12 cellular contexts compared by ENCODE assay signal in the genomic region with DNA sequence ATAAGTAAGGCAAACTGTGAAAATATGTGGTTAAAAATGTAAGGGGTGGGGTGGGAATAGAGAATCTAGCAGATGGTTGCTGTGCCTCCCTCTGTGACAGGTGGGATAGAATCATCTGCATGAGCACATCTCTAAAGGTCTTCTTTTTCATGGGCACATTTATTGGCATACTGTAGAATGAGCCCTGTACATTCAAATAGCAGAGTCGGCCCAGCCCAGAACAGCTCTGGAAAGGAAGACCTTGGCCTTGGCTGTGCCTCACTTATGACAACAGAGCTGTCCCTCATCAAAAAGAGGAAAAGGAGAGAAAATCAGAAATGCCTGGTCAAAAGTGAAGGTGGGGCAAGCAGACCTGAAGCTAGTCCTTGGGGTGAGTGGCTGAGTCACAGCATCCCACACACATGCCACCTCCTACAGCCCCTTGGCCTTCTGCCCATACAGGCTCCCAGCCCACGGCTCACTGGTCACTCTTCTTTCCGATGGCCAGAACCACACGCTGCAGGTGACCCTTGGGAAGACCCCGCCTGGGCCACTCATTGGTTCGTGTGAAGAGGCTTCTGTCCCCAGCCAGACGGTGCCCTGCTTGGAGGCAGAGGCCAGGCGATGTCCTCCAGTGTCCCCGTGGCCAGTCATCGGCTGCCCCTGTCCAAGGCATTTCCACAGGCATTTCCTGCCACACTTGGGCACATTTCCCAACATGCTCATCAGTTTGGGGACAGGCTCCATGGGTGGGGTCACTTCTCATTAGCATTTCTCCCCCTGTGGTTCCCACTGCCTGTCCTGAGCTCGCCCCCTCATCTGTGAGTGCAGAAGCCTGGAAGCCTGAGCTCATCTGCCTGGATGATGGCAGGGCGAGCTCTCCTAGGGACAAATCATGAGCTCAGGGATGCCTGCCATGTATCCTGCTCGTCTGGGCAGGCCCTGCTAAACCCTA.
DNase-seq lines count a peak whose midpoint lies in the region; ATAC-seq and TF ChIP-seq lines count a peak whose summit lies in the region.
"Had no signal": no experiment of that assay in that cellular context is flagged by ENCODE, and none has a peak within 500 bp of the region (broad histone marks: within the 10 kb centered on the region; RNA-seq: fewer than 3 reads in every experiment).

No MANE protein-coding gene starts in this region.

- peak overlapping the region; percentile 99 for H4K91ac ChIP-seq in IMR-90 (ENCODE audit: insufficient read depth, low read depth, low read length)

- peak overlapping the region; percentile 93 for H2AK5ac ChIP-seq in IMR-90 (ENCODE audit: low read depth, low read length)

- no peaks in the 10 kb centered on the region for H4K20me1 ChIP-seq in IMR-90 (ENCODE audit: insufficient read depth, low read length)

- H3K4me2 ChIP-seq in IMR-90 (ENCODE audit: low read depth, low read length): no peak overlapping the region
- H3K4me2 ChIP-seq: PC-9 had no signal

- peak; percentile 17 for DNase-seq in D341Med (ENCODE audit: low spot score)
- peak; percentile 60 for DNase-seq in IMR-90
- DNase-seq in cerebellum (ENCODE audit: low spot score): peak; percentile 70
- no peak for DNase-seq in lower lobe of right lung
- DNase-seq in activated CD4-positive, alpha-beta T cell treated with anti-CD3 and anti-CD28 coated beads, Interleukin-2, amount 10 ng/mL, durations not matched to agents 7 days and 5 days: no peak
- DNase-seq in immature natural killer cell: no peak
- no peak for DNase-seq in NCI-H1417 (lab: John Stamatoyannopoulos, UW)
- DNase-seq in GOT3 (lab: John Stamatoyannopoulos, UW): no peak
- DNase-seq: activated CD4-positive, alpha-beta T cell treated with anti-CD3 and anti-CD28 coated beads, Interleukin-2, amount 50 U/mL, for 1 hour had no signal

- peak overlapping the region; percentile 83 for H3K23ac ChIP-seq in IMR-90 (ENCODE audit: low read depth, low read length)

- peak overlapping the region; percentile 96 for H2BK20ac ChIP-seq in IMR-90 (ENCODE audit: low read depth, low read length)

- no peaks in the 10 kb centered on the region for H3K9me3 Mint-ChIP-seq in activated CD4-positive, alpha-beta T cell treated with anti-CD3 and anti-CD28 coated beads, Interleukin-2, amount 10 ng/mL, durations not matched to agents 7 days and 5 days
- H3K9me3 Mint-ChIP-seq in immature natural killer cell: no peaks in the 10 kb centered on the region
- H3K9me3 Mint-ChIP-seq: stimulated activated naive CD8-positive, alpha-beta T cell treated with anti-CD3 and anti-CD28 coated beads, Interleukin-15, Interleukin-2, amounts not matched to agents 100 ng/mL and 50 ng/mL, for 24 hours had no signal

- H2BK120ac ChIP-seq in IMR-90 (ENCODE audit: low read depth, low read length): peak overlapping the region; percentile 99

- H2BK15ac ChIP-seq in IMR-90 (ENCODE audit: low read depth, low read length): peak overlapping the region; percentile 75

- no peak overlapping the region for H3K27ac Mint-ChIP-seq in activated CD4-positive, alpha-beta T cell treated with anti-CD3 and anti-CD28 coated beads, Interleukin-2, amount 10 ng/mL, durations not matched to agents 7 days and 5 days
- H3K27ac Mint-ChIP-seq in immature natural killer cell: no peak overlapping the region
- H3K27ac Mint-ChIP-seq: stimulated activated naive CD8-positive, alpha-beta T cell treated with anti-CD3 and anti-CD28 coated beads, Interleukin-15, Interleukin-2, amounts not matched to agents 100 ng/mL and 50 ng/mL, for 24 hours had no signal

- H3K14ac ChIP-seq in IMR-90 (replicated peaks; ENCODE audit: low read depth, low read length): peak overlapping the region; percentile 86

- H3K79me1 ChIP-seq in IMR-90 (ENCODE audit: low read depth in 1 of 2, low read length in 2 of 2): peaks cover 11 to 69% of the 10 kb centered on the region in 2 experiments

- H3K9me3 ChIP-seq in IMR-90 (ENCODE audit: control insufficient read depth, insufficient read depth, low read length) (no peaks in the 10 kb centered on the region), lower lobe of right lung (no peaks in the 10 kb centered on the region)

- H3K27ac ChIP-seq in IMR-90 (ENCODE audit: insufficient read depth, low read length): peak overlapping the region; percentile 40
- no peak overlapping the region for H3K27ac ChIP-seq in lower lobe of right lung
- H3K27ac ChIP-seq: cardiac muscle cell, PC-9 had no signal

- peaks cover 50% of the 10 kb centered on the region for H3K9me1 ChIP-seq in IMR-90 (ENCODE audit: insufficient read depth, low read length)

- dilution Hi-C loops in IMR-90 (cut with HindIII; ENCODE audit: low sequenced_read_pairs, unreplicated experiment): no loop called here

- H3K4me1 ChIP-seq in IMR-90 (ENCODE audit: control insufficient read depth, insufficient read depth, low read length): peaks cover 48% of the 10 kb centered on the region
- H3K4me1 ChIP-seq in lower lobe of right lung: no peaks in the 10 kb centered on the region

- no peak overlapping the region for H3K4me3 ChIP-seq in IMR-90 (ENCODE audit: insufficient read depth, low read depth, low read length)
- H3K4me3 ChIP-seq in lower lobe of right lung: no peak overlapping the region
- H3K4me3 ChIP-seq: cardiac muscle cell, PC-9 had no signal

- H4K5ac ChIP-seq in IMR-90 (ENCODE audit: low read depth, low read length): peak overlapping the region; percentile 93; the same call in 1 of the 2 replicates

- H3K4me3 Mint-ChIP-seq in activated CD4-positive, alpha-beta T cell treated with anti-CD3 and anti-CD28 coated beads, Interleukin-2, amount 10 ng/mL, durations not matched to agents 7 days and 5 days: no peak overlapping the region
- H3K4me3 Mint-ChIP-seq in immature natural killer cell: no peak overlapping the region
- H3K4me3 Mint-ChIP-seq: stimulated activated naive CD8-positive, alpha-beta T cell treated with anti-CD3 and anti-CD28 coated beads, Interleukin-15, Interleukin-2, amounts not matched to agents 100 ng/mL and 50 ng/mL, for 24 hours had no signal

- no peaks in the 10 kb centered on the region for H3K4me1 Mint-ChIP-seq in activated CD4-positive, alpha-beta T cell treated with anti-CD3 and anti-CD28 coated beads, Interleukin-2, amount 10 ng/mL, durations not matched to agents 7 days and 5 days
- H3K4me1 Mint-ChIP-seq in immature natural killer cell: no peaks in the 10 kb centered on the region

- H4K8ac ChIP-seq in IMR-90 (ENCODE audit: low read depth in 2 of 2, low read length in 2 of 2): peak overlapping the region; percentile 67 to 95

- peak overlapping the region; percentile 98 for H3K4ac ChIP-seq in IMR-90 (ENCODE audit: low read depth, low read length)

- peak overlapping the region; percentile 75 for H2AK9ac ChIP-seq in IMR-90 (replicated peaks; ENCODE audit: low read depth, low read length, poor library complexity)

- H3K18ac ChIP-seq in IMR-90 (ENCODE audit: low read depth, low read length): peak overlapping the region; percentile 93

- H2AFZ ChIP-seq in IMR-90 (replicated peaks; ENCODE audit: low read length, poor library complexity): peak overlapping the region; percentile 5
- H2AFZ ChIP-seq: PC-9 had no signal

- H3K27me3 Mint-ChIP-seq in activated CD4-positive, alpha-beta T cell treated with anti-CD3 and anti-CD28 coated beads, Interleukin-2, amount 10 ng/mL, durations not matched to agents 7 days and 5 days: no peaks in the 10 kb centered on the region
- peaks cover 0 to 5% (median 3%) of the 10 kb centered on the region in 3 donors for H3K27me3 Mint-ChIP-seq in immature natural killer cell (ENCODE audit: low read depth in 3 of 3)

- H3K36me3 ChIP-seq in IMR-90 (ENCODE audit: control insufficient read depth, insufficient read depth, low read length): no peaks in the 10 kb centered on the region
- H3K36me3 ChIP-seq in lower lobe of right lung: no peaks in the 10 kb centered on the region
- H3K36me3 ChIP-seq: cardiac muscle cell had no signal

- TF ChIP-seq POLR2A in IMR-90 (IDR thresholded peaks at IDR 0.05; ENCODE audit: low read depth, low read length): no peak

- POLR2A ChIA-PET in IMR-90 (lab: Charles Lee; ENCODE audit: unreplicated experiment): no interaction called here
- POLR2A ChIA-PET in activated CD4-positive, alpha-beta T cell treated with anti-CD3 and anti-CD28 coated beads, Interleukin-2, amount 10 ng/mL, durations not matched to agents 7 days and 5 days (lab: Charles Lee): no interaction called here

- no peaks in the 10 kb centered on the region for H3K36me3 Mint-ChIP-seq in activated CD4-positive, alpha-beta T cell treated with anti-CD3 and anti-CD28 coated beads, Interleukin-2, amount 10 ng/mL, durations not matched to agents 7 days and 5 days (ENCODE audit: low read depth)
- H3K36me3 Mint-ChIP-seq in immature natural killer cell: no peaks in the 10 kb centered on the region

- TF ChIP-seq CTCF in IMR-90 (conservative IDR thresholded peaks at IDR 0.05; ENCODE audit: low read depth, low read length) (no peak), lower lobe of right lung (IDR thresholded peaks at IDR 0.05) (no peak)

- H3K56ac ChIP-seq in IMR-90 (ENCODE audit: extremely low read depth, insufficient read depth, low read length): peak overlapping the region; percentile 5; the same call in 1 of the 2 replicates

- intact Hi-C loops in IMR-90 (cut with micrococcal nuclease): no loop called here
- intact Hi-C loops in lower lobe of right lung (cut with DNase I): no loop called here

- WGBS in IMR-90 (ENCODE audit: extremely low coverage in 2 of 2, insufficient read length in 1 of 2), 2 experiments: 100% methylated on average over 2 of the region's 13 CpGs; no CpG with 5 or more reads in 1 of the 2 experiments

- peak overlapping the region; percentile 100 for H2BK5ac ChIP-seq in IMR-90 (ENCODE audit: low read depth, low read length, poor library complexity, severe bottlenecking)

- in situ Hi-C loops in IMR-90 (cut with MboI; ENCODE audit: low sequenced_read_pairs): no loop called here

- BruUV-seq in IMR-90 (replicated peaks; lab: Mats Ljungman, UMichigan): no TSS peak

- H3K9ac ChIP-seq in IMR-90 (ENCODE audit: low read depth, low read length): no peak overlapping the region

- no peak for ATAC-seq in IMR-90 (ENCODE audit: low read depth)
- peak; percentile 24 to 35 for ATAC-seq in lower lobe of right lung

- H3K27me3 ChIP-seq in IMR-90 (ENCODE audit: control insufficient read depth, insufficient read depth, low read length): no peaks in the 10 kb centered on the region
- no peaks in the 10 kb centered on the region for H3K27me3 ChIP-seq in lower lobe of right lung (ENCODE audit: low read depth)
- H3K27me3 ChIP-seq: cardiac muscle cell had no signal

- CTCF ChIA-PET in IMR-90 (lab: Yijun Ruan, JAX): no interaction called here
- CTCF ChIA-PET in activated CD4-positive, alpha-beta T cell treated with anti-CD3 and anti-CD28 coated beads, Interleukin-2, amount 10 ng/mL, durations not matched to agents 7 days and 5 days (lab: Charles Lee): interaction anchor here (0.9 kb wide), 1 partner anchor 9 kb away, joined by 3 read pairs; no protein-coding TSS in a partner anchor

- TF ChIP-seq RAD21 in IMR-90 (IDR thresholded peaks at IDR 0.05; ENCODE audit: low read length): no peak

TF ChIP-seq in IMR-90, 13 proteins besides CTCF, POLR2A, EP300 and RAD21 (continues in another document):
- TF ChIP-seq MXI1 (IDR thresholded peaks at IDR 0.05; ENCODE audit: borderline replicate concordance, low read depth, low read length) (no peak), BHLHE40 (IDR thresholded peaks at IDR 0.05; ENCODE audit: low read depth, low read length) (0 out of 2 replicates have a peak, but pooled peaks have one; percentile 21), SMC3 (IDR thresholded peaks at IDR 0.05; ENCODE audit: low read depth, low read length) (no peak), MAFK (IDR thresholded peaks at IDR 0.05; ENCODE audit: low read depth, low read length) (no peak)

Comparison
In these comparisons a context has a peak if more than half of its experiments do, and no peak if none do; other contexts are left out.
1. DNase-seq: peak in D341Med (single experiment), IMR-90 (single experiment) and cerebellum (single experiment); none in lower lobe of right lung (single experiment), activated CD4-positive, alpha-beta T cell treated with anti-CD3 and anti-CD28 coated beads, Interleukin-2, amount 10 ng/mL, durations not matched to agents 7 days and 5 days (single experiment), immature natural killer cell (0 of 3), NCI-H1417 (0 of 3) and GOT3 (single experiment).